13 cellular contexts compared by ENCODE assay signal in the genomic region with DNA sequence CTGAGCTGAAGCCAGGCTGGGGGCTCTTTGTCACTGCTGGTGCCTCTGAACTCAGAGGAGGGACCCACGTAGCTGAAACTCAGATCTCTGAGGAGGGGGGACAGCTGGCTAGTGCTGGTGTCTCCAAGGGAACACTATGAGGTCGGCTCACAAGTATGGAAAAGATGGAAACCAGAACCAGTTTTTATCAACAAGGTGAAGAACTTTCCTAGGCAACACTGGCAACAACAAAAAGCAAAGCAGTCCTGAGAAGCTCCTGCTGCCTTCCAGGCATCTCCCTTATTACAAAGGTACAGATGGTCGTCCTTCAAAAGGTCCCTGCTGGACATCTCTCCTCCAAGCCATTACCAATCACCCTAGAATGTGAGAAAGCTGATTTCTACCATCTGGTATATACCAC.
"Had no signal": no experiment of that assay in that cellular context is flagged by ENCODE, and none has a peak within 500 bp of the region (broad histone marks: within the 10 kb centered on the region; RNA-seq: fewer than 3 reads in every experiment).

No MANE protein-coding gene starts in this region.

- H3K4me1 Mint-ChIP-seq: naive thymus-derived CD8-positive, alpha-beta T cell had no signal

- H3K4me1 ChIP-seq: psoas muscle had no signal

- ATAC-seq: naive thymus-derived CD8-positive, alpha-beta T cell; psoas muscle had no signal

- H3K9me3 ChIP-seq: psoas muscle had no signal

- H3K27ac Mint-ChIP-seq: activated naive CD8-positive, alpha-beta T cell; naive thymus-derived CD8-positive, alpha-beta T cell had no signal

- H3K4me3 Mint-ChIP-seq: activated naive CD8-positive, alpha-beta T cell; naive thymus-derived CD8-positive, alpha-beta T cell had no signal

- DNase-seq: activated CD4-positive, alpha-beta T cell treated with anti-CD3 and anti-CD28 coated beads, Interleukin-2, amount 50 U/mL, for 4 hours; activated CD4-positive, CD25-positive, alpha-beta regulatory T cell treated with anti-CD3 and anti-CD28 coated beads, Interleukin-2, amount 50 U/mL, for 72 hours; activated gamma-delta T cell; activated T-cell treated with anti-CD3 and anti-CD28 coated beads, Interleukin-2, amount 50 U/mL, for 48 hours; foreskin melanocyte; kidney; midbrain; naive thymus-derived CD8-positive, alpha-beta T cell; psoas muscle; stimulated activated CD4-positive, alpha-beta T cell treated with anti-CD3 and anti-CD28 coated beads, Interleukin-12 subunit alpha, Interleukin-12 subunit beta, amount 100 ng/mL, for 4 hours; stimulated activated naive CD4-positive, alpha-beta T cell treated with Interleukin-2 at 50 U/mL for 16 hours; T-helper 2 cell had no signal

- H3K27ac ChIP-seq: psoas muscle had no signal

- H3K4me3 ChIP-seq: psoas muscle had no signal

- H3K36me3 Mint-ChIP-seq: activated naive CD8-positive, alpha-beta T cell; naive thymus-derived CD8-positive, alpha-beta T cell had no signal
